39 cellular contexts compared by ENCODE assay signal in genomic region chr2:230960026-230960425, GRCh38. TPM values are rescaled to one million over a fixed set of nuclear protein-coding genes. Genes with fewer than 3 reads are reported as not detected.
"Had no signal": no experiment of that assay in that cellular context is flagged by ENCODE, and none has a peak within 500 bp of the region (broad histone marks: within the 10 kb centered on the region; RNA-seq: fewer than 3 reads in every experiment).

No MANE protein-coding gene starts in this region.

- H3K4me3 ChIP-seq: body of pancreas, cardiac muscle cell, coronary artery, left lung, lung, prostate gland, sigmoid colon, thyroid gland, upper lobe of right lung had no signal

- ATAC-seq: body of pancreas; effector memory CD8-positive, alpha-beta T cell; left lung; stimulated activated memory B cell treated with anti-CD40 and anti-IgM and Interleukin-4, amounts not matched to agents 10 μg/mL and 1 μg/mL and 100 μg/mL, for 72 hours; stimulated activated naive CD8-positive, alpha-beta T cell treated with anti-CD3 and anti-CD28 coated beads, Interleukin-15, amount 100 ng/mL, for 72 hours; upper lobe of right lung had no signal

- H3K27ac ChIP-seq: body of pancreas, cardiac muscle cell, coronary artery, left lung, neutrophil, prostate gland, sigmoid colon, thyroid gland, upper lobe of right lung had no signal

- DNase-seq: activated CD4-positive, alpha-beta memory T cell treated with anti-CD3 and anti-CD28 coated beads, Interleukin-2, amount 10 ng/mL, durations not matched to agents 7 days and 5 days; activated CD4-positive, alpha-beta T cell treated with anti-CD3 and anti-CD28 coated beads for 1 hour; activated CD4-positive, alpha-beta T cell treated with anti-CD3 and anti-CD28 coated beads, Interleukin-2, amount 10 ng/mL, durations not matched to agents 7 days and 5 days; activated effector memory CD4-positive, alpha-beta T cell treated with Interleukin-2 at 50 U/mL for 16 hours; activated naive CD4-positive, alpha-beta T cell treated with Interleukin-2 at 50 U/mL for 16 hours; aorta; body of pancreas; cerebellar nuclear complex; effector memory CD8-positive, alpha-beta T cell; foreskin fibroblast; head of caudate nucleus; hypothalamus; left lung; nephron progenitor cell; retina; sigmoid colon; small intestine; stimulated activated CD4-positive, alpha-beta T cell treated with anti-CD3 and anti-CD28 coated beads, Interleukin-1b, Interleukin-23, amount 100 ng/mL, for 48 hours; stimulated activated CD4-positive, alpha-beta T cell treated with anti-CD3 and anti-CD28 coated beads, Interleukin-4, amount 100 ng/mL, for 4 hours; stimulated activated CD8-positive, alpha-beta memory T cell treated with anti-CD3 and anti-CD28 coated beads, Interleukin-4, amount 100 ng/mL, for 48 hours; stimulated activated naive CD8-positive, alpha-beta T cell treated with anti-CD3 and anti-CD28 coated beads, Interleukin-15, amount 100 ng/mL, for 72 hours; substantia nigra; T-helper 2 cell; thyroid gland; upper lobe of right lung had no signal

- H3K9me3 ChIP-seq: body of pancreas, left lung, neutrophil, prostate gland, sigmoid colon, thyroid gland, upper lobe of right lung had no signal

- H3K36me3 ChIP-seq: cardiac muscle cell, left lung, neutrophil, prostate gland, sigmoid colon, thyroid gland, upper lobe of right lung had no signal

- H3K4me1 ChIP-seq: prostate gland, upper lobe of right lung had no signal

RNA-seq across cellular contexts. Expression of gene GPR55, which starts 35.0 kb away (rescaled TPM):
- total RNA-seq: body of pancreas, cardiac muscle cell, endothelial cell of umbilical vein, fibroblast of lung, kidney epithelial cell, osteocyte, sigmoid colon had no signal
- polyA plus RNA-seq: aorta, cardiac muscle cell, endothelial cell of umbilical vein, fibroblast of lung had no signal

RNA-seq across cellular contexts. Expression of gene SPATA3, which starts 35.9 kb away (rescaled TPM):
- total RNA-seq: aorta, body of pancreas, cardiac muscle cell, endothelial cell of umbilical vein, fibroblast of lung, kidney epithelial cell, left lung, lung, mesenteric fat pad, mucosa of gallbladder, osteocyte, sigmoid colon, upper lobe of right lung had no signal
- polyA plus RNA-seq: adipose tissue, aorta, cardiac muscle cell, endothelial cell of umbilical vein, esophagus, fibroblast of lung, lung, sigmoid colon, small intestine had no signal
